31 cellular contexts compared by ENCODE assay signal in genomic region chr13:34700155-34700554, GRCh38.
"Had no signal": no experiment of that assay in that cellular context is flagged by ENCODE, and none has a peak within 500 bp of the region (broad histone marks: within the 10 kb centered on the region; RNA-seq: fewer than 3 reads in every experiment).

No MANE protein-coding gene starts in this region.

- ATAC-seq: left colon; left lung; natural killer cell; right cardiac atrium; sciatic nerve; stimulated activated naive B cell treated with anti-CD40 and anti-IgM and Interleukin-4, amounts not matched to agents 10 μg/mL and 1 μg/mL and 100 μg/mL, for 72 hours; stimulated activated naive CD8-positive, alpha-beta T cell treated with anti-CD3 and anti-CD28 coated beads, Interleukin-15, Interleukin-2, amounts not matched to agents 100 U/mL and 50 U/mL, for 24 hours had no signal

- H3K4me3 ChIP-seq: left lung, lung, neural progenitor cell, ovary, prostate gland, skin epidermis, stomach, testis, thyroid gland, transverse colon, upper lobe of left lung had no signal

- H3K4me1 Mint-ChIP-seq: naive B cell; natural killer cell; stimulated activated naive B cell treated with anti-CD40 and anti-IgM and Interleukin-4, amounts not matched to agents 10 μg/mL and 1 μg/mL and 100 μg/mL, for 72 hours had no signal

- H3K4me3 Mint-ChIP-seq: mesothelial cell of epicardium; naive B cell; natural killer cell; nephron progenitor cell; neural progenitor cell; stimulated activated naive B cell treated with anti-CD40 and anti-IgM and Interleukin-4, amounts not matched to agents 10 μg/mL and 1 μg/mL and 100 μg/mL, for 72 hours had no signal

- H3K36me3 ChIP-seq: left lung, neural progenitor cell, neutrophil, ovary, prostate gland, stomach, thyroid gland, transverse colon, upper lobe of left lung had no signal

- H3K4me1 ChIP-seq: left lung, prostate gland, testis, transverse colon, upper lobe of left lung had no signal

- DNase-seq: hippocampal formation; kidney glomerular epithelial cell; left colon; left lung; mesendoderm; naive B cell; natural killer cell; nephron progenitor cell; occipital lobe; ovary; retina; right cardiac atrium; stimulated activated CD4-positive, alpha-beta T cell treated with anti-CD3 and anti-CD28 coated beads, Interleukin-12 subunit alpha, Interleukin-12 subunit beta, amount 100 ng/mL, for 4 hours; stimulated activated CD4-positive, alpha-beta T cell treated with anti-CD3 and anti-CD28 coated beads, Interleukin-15, amount 100 ng/mL, for 24 hours; stimulated activated CD4-positive, alpha-beta T cell treated with anti-CD3 and anti-CD28 coated beads, Interleukin-2, amount 100 ng/mL, for 24 hours; stimulated activated CD4-positive, alpha-beta T cell treated with anti-CD3 and anti-CD28 coated beads, Interleukin-4, amount 100 ng/mL, for 1 hour; stimulated activated naive B cell treated with anti-CD40 and anti-IgM and Interleukin-4, amounts not matched to agents 10 μg/mL and 1 μg/mL and 100 μg/mL, for 72 hours; stimulated activated naive CD8-positive, alpha-beta T cell treated with anti-CD3 and anti-CD28 coated beads, Interleukin-15, Interleukin-2, amounts not matched to agents 100 U/mL and 50 U/mL, for 24 hours; stomach; testis; thyroid gland; transverse colon; upper lobe of left lung had no signal

- H3K27me3 ChIP-seq: left lung, neural progenitor cell, neutrophil, ovary, stomach, testis, thyroid gland, transverse colon, upper lobe of left lung had no signal

- H3K27ac Mint-ChIP-seq: naive B cell; natural killer cell; nephron progenitor cell; neural progenitor cell; stimulated activated naive B cell treated with anti-CD40 and anti-IgM and Interleukin-4, amounts not matched to agents 10 μg/mL and 1 μg/mL and 100 μg/mL, for 72 hours had no signal

- H3K36me3 Mint-ChIP-seq: mesothelial cell of epicardium; naive B cell; natural killer cell; neural progenitor cell; stimulated activated naive B cell treated with anti-CD40 and anti-IgM and Interleukin-4, amounts not matched to agents 10 μg/mL and 1 μg/mL and 100 μg/mL, for 72 hours had no signal

- FAIRE-seq: keratinocyte had no signal

- H3K9me3 ChIP-seq: left lung, neutrophil, ovary, prostate gland, stomach, testis, thyroid gland, transverse colon, upper lobe of left lung had no signal

- H3K9me3 Mint-ChIP-seq: mesothelial cell of epicardium, nephron progenitor cell, neural progenitor cell had no signal

- H3K27ac ChIP-seq: left lung, neural progenitor cell, neutrophil, ovary, prostate gland, skin epidermis, stomach, testis, thyroid gland, transverse colon, upper lobe of left lung had no signal

- H3K27me3 Mint-ChIP-seq: naive B cell; stimulated activated naive B cell treated with anti-CD40 and anti-IgM and Interleukin-4, amounts not matched to agents 10 μg/mL and 1 μg/mL and 100 μg/mL, for 72 hours had no signal
